8 cellular contexts compared by ENCODE assay signal in the genomic region with DNA sequence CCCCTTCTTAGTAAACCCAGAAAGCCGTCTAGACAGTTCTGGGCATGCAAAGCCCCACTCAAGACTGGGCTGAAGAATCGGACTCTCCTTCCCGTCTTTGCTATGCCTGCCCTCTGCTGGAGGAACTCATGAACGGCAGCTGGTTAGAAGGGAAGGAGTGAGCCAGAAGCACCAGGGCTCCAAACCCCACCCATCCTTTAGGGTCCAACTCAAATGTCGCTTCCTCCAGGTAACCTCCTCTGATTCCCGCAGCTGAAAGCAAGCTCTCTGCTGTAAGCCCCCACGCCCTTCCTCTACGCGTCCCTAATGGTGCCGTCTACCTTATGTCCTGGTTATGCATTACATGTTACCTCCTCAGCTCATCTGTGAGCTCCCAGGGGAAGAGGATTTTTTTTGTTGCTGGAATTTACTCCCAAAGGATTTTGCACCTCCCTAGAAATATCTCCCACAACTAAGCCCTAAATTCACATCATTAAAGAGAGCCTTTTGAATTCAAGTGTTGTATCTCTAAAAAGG. TPM values are rescaled to one million over a fixed set of nuclear protein-coding genes. Genes with fewer than 3 reads are reported as not detected.
DNase-seq lines count a peak whose midpoint lies in the region; ATAC-seq lines count a peak whose summit lies in the region.

No MANE protein-coding gene starts in this region.

- in situ Hi-C loops in G401 (cut with HindIII; ENCODE audit: low sequenced_read_pairs) = no loop called here

- DNase-seq in G401 (ENCODE audit: low spot score) (peak; percentile 77), NCI-H345 (lab: John Stamatoyannopoulos, UW) (peak; percentile 75), kidney glomerular epithelial cell (lab: John Stamatoyannopoulos, UW) (peak; percentile 76)
- peak; percentile 54 for DNase-seq in activated CD4-positive, CD25-positive, alpha-beta regulatory T cell treated with anti-CD3 and anti-CD28 coated beads, Interleukin-2, amount 50 U/mL, for 16 hours (ENCODE audit: low read depth, low spot score)
- DNase-seq in central memory CD4-positive, alpha-beta T cell = peak; percentile 55
- DNase-seq in stimulated activated CD4-positive, alpha-beta T cell treated with anti-CD3 and anti-CD28 coated beads, Interleukin-2, amount 100 ng/mL, for 4 hours (ENCODE audit: low read depth) = peak; percentile 67

- ATAC-seq in HG02943 (IDR thresholded peaks at IDR 0.05; ENCODE audit: low read depth, unreplicated experiment) (peak; percentile 66), HG02870 (IDR thresholded peaks at IDR 0.05; ENCODE audit: unreplicated experiment) (no peak)

RNA-seq across cellular contexts. Expression of gene SCN8A, which starts 59.0 kb away (rescaled TPM):
- total RNA-seq in G401 (2014; rRNA removed; shearing (Covaris generic)) = 1.2 and 5.4 TPM in 2 replicates
